ENCODE assay signal across 1 cellular context in genomic region chr15:68299436-68299835, GRCh38.
TF ChIP-seq lines count a peak whose summit lies in the region.

No MANE protein-coding gene starts in this region.

TF ChIP-seq in WTC11, 78 proteins besides CTCF, POLR2A, EP300 and RAD21 (continued from another document):
- TF ChIP-seq AFF4 (CRISPR knock-in tag; IDR thresholded peaks at IDR 0.05; ENCODE audit: borderline replicate concordance) (no peak), FOXP4 (CRISPR knock-in tag; IDR thresholded peaks at IDR 0.05) (no peak), ZNF671 (CRISPR knock-in tag; IDR thresholded peaks at IDR 0.05) (no peak), OVOL2 (CRISPR knock-in tag; IDR thresholded peaks at IDR 0.05; ENCODE audit: borderline replicate concordance) (no peak), CBFB (CRISPR knock-in tag; IDR thresholded peaks at IDR 0.05; ENCODE audit: low read depth) (no peak)
TF ChIP-seq in WTC11: peak in this region for 0.
